ENCODE assay signal across 9 cellular contexts in the genomic region with DNA sequence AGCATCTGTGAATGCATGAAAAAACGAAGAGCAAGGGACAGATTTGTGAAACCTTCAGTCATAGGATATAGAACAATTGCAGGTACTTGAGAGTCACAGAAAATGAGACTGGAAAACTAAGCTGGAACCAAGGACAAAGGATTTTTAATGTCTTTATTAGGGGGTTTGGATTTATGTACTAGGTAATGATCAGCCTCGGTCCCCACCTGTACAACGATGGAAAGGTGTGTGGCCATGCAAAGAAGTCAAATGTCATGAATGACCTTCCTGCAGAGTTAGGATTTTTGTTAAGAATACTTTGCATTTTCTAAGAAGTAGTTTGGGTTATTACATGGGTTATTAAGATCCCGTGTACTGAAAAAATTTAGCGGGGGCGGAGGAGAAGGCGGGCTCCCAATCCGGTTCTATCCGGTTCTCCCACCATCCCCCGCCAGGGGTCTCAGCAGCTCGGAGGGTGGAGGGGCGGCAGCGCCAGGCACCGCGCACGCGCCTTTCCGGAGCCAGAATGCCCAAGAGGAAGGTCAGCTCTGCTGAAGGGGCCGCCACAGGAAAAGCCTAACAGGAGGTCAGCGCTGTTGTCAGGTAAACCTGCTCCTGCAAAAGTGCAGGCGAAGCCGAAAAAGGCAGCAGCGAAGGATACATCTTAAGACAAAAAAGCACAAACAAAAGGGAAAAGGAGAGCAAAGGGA.
A peak's percentile ranks its signal among the peaks of the same experiment; 100 is the strongest.
DNase-seq lines count a peak whose midpoint lies in the region; ATAC-seq and TF ChIP-seq lines count a peak whose summit lies in the region.
"Had no signal": no experiment of that assay in that cellular context is flagged by ENCODE, and none has a peak within 500 bp of the region (broad histone marks: within the 10 kb centered on the region; RNA-seq: fewer than 3 reads in every experiment).

No MANE protein-coding gene starts in this region.

- peak overlapping the region; percentile 76 for H2AFZ ChIP-seq in fibroblast of lung (ENCODE audit: low read length)

- ATAC-seq in HG02610 (IDR thresholded peaks at IDR 0.05; ENCODE audit: unreplicated experiment) (no peak), HG02571 (IDR thresholded peaks at IDR 0.05; ENCODE audit: unreplicated experiment) (no peak), HG02642 (IDR thresholded peaks at IDR 0.05; ENCODE audit: poor library complexity, unreplicated experiment) (no peak)

- no peaks in the 10 kb centered on the region for H4K20me1 ChIP-seq in fibroblast of lung (ENCODE audit: control insufficient read depth, extremely low read depth, insufficient read depth, low read length)

- H3K9me3 ChIP-seq in Peyer's patch (no peaks in the 10 kb centered on the region), fibroblast of lung (ENCODE audit: control insufficient read depth, insufficient read depth, low read depth, low read length) (no peaks in the 10 kb centered on the region), thyroid gland (no peaks in the 10 kb centered on the region)

- H3K4me1 ChIP-seq in Peyer's patch (no peaks in the 10 kb centered on the region), fibroblast of lung (ENCODE audit: control insufficient read depth, extremely low read depth, insufficient read depth, low read length) (no peaks in the 10 kb centered on the region), thyroid gland (peaks cover 0 to 3% of the 10 kb centered on the region in 2 donors)

- H3K36me3 ChIP-seq in Peyer's patch (peaks cover 0 to 8% (median 0%) of the 10 kb centered on the region in 3 donors), fibroblast of lung (ENCODE audit: control insufficient read depth, insufficient read depth, low read length) (no peaks in the 10 kb centered on the region), thyroid gland (no peaks in the 10 kb centered on the region)

- H3K36me3 Mint-ChIP-seq in mesothelial cell of epicardium = peaks cover 15% of the 10 kb centered on the region
- H3K36me3 Mint-ChIP-seq: memory B cell had no signal

- intact Hi-C loops in thyroid gland (cut with DNase I) = no loop called here

- no peak overlapping the region for H3K9ac ChIP-seq in fibroblast of lung (ENCODE audit: insufficient read depth, low read length)

- peaks cover 17% of the 10 kb centered on the region for H3K9me3 Mint-ChIP-seq in mesothelial cell of epicardium

- DNase-seq in Peyer's patch (peak in 2 of 3 donors; percentile 45 to 47), fibroblast of lung (ENCODE audit: low read depth in 2 of 2) (peak; percentile 26 to 33), mesothelial cell of epicardium (ENCODE audit: low spot score in 2 of 2, unreplicated experiment in 2 of 2) (peak; percentile 34 to 76), thyroid gland (peak; percentile 21 to 40)
- DNase-seq: activated gamma-delta T cell treated with Interleukin-2 at 50 U/mL for 16 hours had no signal

- 36 to 43% methylated on average over 23 of the region's 23 CpGs for WGBS in thyroid gland, 2 donors

- TF ChIP-seq CTCF in Peyer's patch (IDR thresholded peaks at IDR 0.05) = no peak
- TF ChIP-seq CTCF in fibroblast of lung (conservative IDR thresholded peaks at IDR 0.05 in 1 of 2, IDR thresholded peaks at IDR 0.05 in 1 of 2; ENCODE audit: low read depth in 1 of 2, low read length in 2 of 2) = no peak
- peak; percentile 26 for TF ChIP-seq CTCF in mesothelial cell of epicardium (IDR thresholded peaks at IDR 0.05; ENCODE audit: unreplicated experiment)
- TF ChIP-seq CTCF in thyroid gland (IDR thresholded peaks at IDR 0.05) = peak in 1 of 6 experiments; percentile 10

- H3K27ac Mint-ChIP-seq in mesothelial cell of epicardium = peak overlapping the region; percentile 89
- H3K27ac Mint-ChIP-seq: memory B cell had no signal

- no peak overlapping the region for H3K27ac ChIP-seq in Peyer's patch
- peak overlapping the region; percentile 27 for H3K27ac ChIP-seq in fibroblast of lung (ENCODE audit: insufficient read depth, low read length)
- H3K27ac ChIP-seq in thyroid gland = peak overlapping the region in 1 of 3 donors; percentile 46

- peak overlapping the region; percentile 64 for H3K4me2 ChIP-seq in fibroblast of lung (ENCODE audit: extremely low read depth, insufficient read depth, low read length)

- TF ChIP-seq POLR2A in Peyer's patch (IDR thresholded peaks at IDR 0.05) (no peak), thyroid gland (IDR thresholded peaks at IDR 0.05) (no peak)

- no peaks in the 10 kb centered on the region for H3K27me3 Mint-ChIP-seq in mesothelial cell of epicardium (ENCODE audit: low read depth)
- H3K27me3 Mint-ChIP-seq: memory B cell had no signal

- H3K27me3 ChIP-seq in Peyer's patch = no peaks in the 10 kb centered on the region
- H3K27me3 ChIP-seq in fibroblast of lung (ENCODE audit: control insufficient read depth, insufficient read depth, low read length) = no peaks in the 10 kb centered on the region
- no peaks in the 10 kb centered on the region for H3K27me3 ChIP-seq in thyroid gland

- no peaks in the 10 kb centered on the region for H3K79me2 ChIP-seq in fibroblast of lung (ENCODE audit: control insufficient read depth, insufficient read depth, low read length)

- peak overlapping the region; percentile 69 for H3K4me3 Mint-ChIP-seq in mesothelial cell of epicardium
- H3K4me3 Mint-ChIP-seq: memory B cell had no signal

- H3K4me3 ChIP-seq in Peyer's patch (peak overlapping the region in 1 of 4 donors; percentile 19), fibroblast of lung (replicated peaks in 1 of 4; ENCODE audit: control extremely low read depth in 1 of 4, insufficient read depth in 1 of 4, low read depth in 3 of 4, low read length in 4 of 4) (peak overlapping the region; percentile 15 to 37 (median 34)), thyroid gland (replicated peaks in 1 of 3) (peak overlapping the region in 1 of 3 donors; percentile 27)

- H3K4me1 Mint-ChIP-seq in mesothelial cell of epicardium = peaks cover 20% of the 10 kb centered on the region
- H3K4me1 Mint-ChIP-seq: memory B cell had no signal
